Comparison of ENCODE assay signal across 8 cellular contexts in the genomic region with DNA sequence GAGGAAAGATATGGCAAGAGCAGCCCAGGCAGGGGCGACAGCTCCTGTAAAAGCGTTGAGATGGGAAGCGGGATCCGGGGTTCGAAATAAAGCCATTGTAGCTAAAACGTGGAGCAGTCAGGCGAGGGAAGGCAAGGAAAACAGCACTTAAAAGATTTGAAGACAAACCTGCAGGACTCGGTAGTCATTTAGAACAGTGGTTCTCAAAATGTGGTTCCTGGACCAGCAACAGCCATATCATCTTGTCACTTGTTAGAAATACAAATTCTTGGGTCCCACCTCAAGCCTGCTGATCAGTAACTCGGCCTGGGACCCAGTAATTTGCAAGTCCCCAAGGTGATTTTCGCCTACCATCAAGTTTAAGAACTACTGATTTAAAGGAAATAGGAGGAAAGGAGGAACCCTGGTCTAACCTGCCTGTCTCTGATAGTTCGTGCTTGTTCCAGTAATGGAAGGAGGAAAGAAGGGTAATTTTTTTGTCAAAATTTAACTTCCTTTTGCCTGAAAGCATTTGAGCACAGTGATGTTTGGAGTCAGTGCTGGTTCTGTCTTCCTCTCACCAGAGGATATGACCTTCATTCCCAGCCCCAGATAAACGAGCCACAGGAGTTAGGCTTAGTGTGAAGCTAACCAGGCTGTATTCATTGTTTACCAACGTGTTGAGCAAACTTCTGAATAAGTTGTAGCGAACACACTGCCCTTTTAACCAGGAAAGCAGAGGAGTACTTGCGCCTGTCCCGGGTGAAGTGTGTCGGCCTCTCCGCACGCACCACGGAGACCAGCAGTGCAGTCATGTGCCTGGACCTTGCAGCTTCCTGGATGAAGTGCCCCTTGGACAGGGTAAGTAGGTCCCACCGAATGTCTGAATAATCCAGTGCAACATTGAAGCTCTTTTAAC. TPM values are rescaled to one million over a fixed set of nuclear protein-coding genes. Genes with fewer than 3 reads are reported as not detected.
DNase-seq lines count a peak whose midpoint lies in the region; ATAC-seq, FAIRE-seq and TF ChIP-seq lines count a peak whose summit lies in the region.

No MANE protein-coding gene starts in this region.

- FAIRE-seq in GM12891 (lab: Jason Lieb, UNC), result peak; percentile 52

- H3K4me3 ChIP-seq in fibroblast of villous mesenchyme (ENCODE audit: low read depth, low read length), result peak overlapping the region; percentile 93
- H3K4me3 ChIP-seq in skeletal muscle cell (ENCODE audit: low read depth, low read length), result peak overlapping the region; percentile 86

- peaks cover 31% of the 10 kb centered on the region for H3K36me3 Mint-ChIP-seq in activated naive CD4-positive, alpha-beta T cell treated with anti-CD3 and anti-CD28 coated beads for 36 hours (ENCODE audit: low read depth)

- TF ChIP-seq POLR2A in GM12891 (IDR thresholded peaks at IDR 0.05; ENCODE audit: low read depth, low read length), result no peak

- peaks cover 38% of the 10 kb centered on the region for H3K4me1 Mint-ChIP-seq in activated naive CD4-positive, alpha-beta T cell treated with anti-CD3 and anti-CD28 coated beads for 36 hours (ENCODE audit: low read depth)

- CTCF ChIA-PET in activated naive CD4-positive, alpha-beta T cell treated with anti-CD3 and anti-CD28 coated beads for 36 hours (lab: Charles Lee), result interaction anchor here (0.6 to 1.1 kb wide), 5 partner anchors 17 to 449 kb away, joined by 3 to 4 read pairs (median 3); partner anchors contain the start of gene C16orf87

- H3K27me3 Mint-ChIP-seq in activated naive CD4-positive, alpha-beta T cell treated with anti-CD3 and anti-CD28 coated beads for 36 hours (ENCODE audit: low read depth), result no peaks in the 10 kb centered on the region

- no peak overlapping the region for H3K4me3 Mint-ChIP-seq in activated naive CD4-positive, alpha-beta T cell treated with anti-CD3 and anti-CD28 coated beads for 36 hours

- no peaks in the 10 kb centered on the region for H3K9me3 Mint-ChIP-seq in activated naive CD4-positive, alpha-beta T cell treated with anti-CD3 and anti-CD28 coated beads for 36 hours

- intact Hi-C loops in activated naive CD4-positive, alpha-beta T cell treated with anti-CD3 and anti-CD28 coated beads for 36 hours (cut with micrococcal nuclease), result loop anchor here (1.0 kb wide), 2 partner anchors 136 to 219 kb away; no protein-coding TSS in a partner anchor

- ATAC-seq in HG03342 (IDR thresholded peaks at IDR 0.05; ENCODE audit: unreplicated experiment), result no peak

- no peak for DNase-seq in GM12891 (ENCODE audit: insufficient read length, low spot score)
- DNase-seq in RPMI8226, result peak; percentile 15
- peak; percentile 69 for DNase-seq in fibroblast of villous mesenchyme (ENCODE audit: low read depth)
- DNase-seq in skeletal muscle cell (ENCODE audit: low read depth), result no peak
- no peak for DNase-seq in activated naive CD4-positive, alpha-beta T cell treated with anti-CD3 and anti-CD28 coated beads for 36 hours
- no peak for DNase-seq in glomerular visceral epithelial cell (ENCODE audit: extremely low spot score)
- DNase-seq in NCI-H446 (lab: John Stamatoyannopoulos, UW), result no peak

- H3K27ac Mint-ChIP-seq in activated naive CD4-positive, alpha-beta T cell treated with anti-CD3 and anti-CD28 coated beads for 36 hours, result no peak overlapping the region

- TF ChIP-seq CTCF in fibroblast of villous mesenchyme (IDR thresholded peaks at IDR 0.05; ENCODE audit: insufficient read depth, low read depth, low read length), result no peak

TF ChIP-seq in GM12891, 5 proteins besides CTCF, POLR2A, EP300 and RAD21:
- TF ChIP-seq PAX5 (IDR thresholded peaks at IDR 0.05; ENCODE audit: insufficient read depth, low read length, severe bottlenecking) (no peak), POU2F2 (IDR thresholded peaks at IDR 0.05; ENCODE audit: low read depth, low read length) (no peak), POLR2AphosphoS5 (IDR thresholded peaks at IDR 0.05; ENCODE audit: low read depth, low read length) (no peak), SPI1 (IDR thresholded peaks at IDR 0.05; ENCODE audit: low read depth, low read length) (no peak), TAF1 (IDR thresholded peaks at IDR 0.05; ENCODE audit: low read depth, low read length) (no peak)

RNA-seq across cellular contexts. Expression of gene ORC6, which starts 1.1 kb away (rescaled TPM):
- polyA plus RNA-seq in GM12891 (2012; ENCODE audit: low read depth, missing spikeins), result 26.8 TPM
- 9.3 and 9.9 TPM in 2 replicates for total RNA-seq in fibroblast of villous mesenchyme
- total RNA-seq in activated naive CD4-positive, alpha-beta T cell treated with anti-CD3 and anti-CD28 coated beads for 36 hours, result 10 to 100 TPM; 57.7 to 61.9 TPM

RNA-seq across cellular contexts. Expression of gene VPS35, which starts 1.6 kb away (rescaled TPM):
- 48.3 TPM for polyA plus RNA-seq in GM12891 (2012; ENCODE audit: low read depth, missing spikeins)
- total RNA-seq in fibroblast of villous mesenchyme, result 122 and 193 TPM in 2 replicates
- total RNA-seq in activated naive CD4-positive, alpha-beta T cell treated with anti-CD3 and anti-CD28 coated beads for 36 hours, result 10 to 100 TPM; 83.2 to 93.0 TPM

RNA-seq across cellular contexts. Expression of gene MYLK3, which starts 57.6 kb away (rescaled TPM):
- 0.21 TPM for polyA plus RNA-seq in GM12891 (2012; ENCODE audit: low read depth, missing spikeins)
- total RNA-seq in fibroblast of villous mesenchyme, result under 0.01 and 0.64 TPM in 2 replicates
- under 1 TPM; 0.05 to 0.17 TPM for total RNA-seq in activated naive CD4-positive, alpha-beta T cell treated with anti-CD3 and anti-CD28 coated beads for 36 hours

Comparison
In these comparisons a context has a peak if more than half of its experiments do, and no peak if none do; other contexts are left out.
1. DNase-seq: peak in RPMI8226 (single experiment) and fibroblast of villous mesenchyme (single experiment); none in GM12891 (single experiment), skeletal muscle cell (single experiment), activated naive CD4-positive, alpha-beta T cell treated with anti-CD3 and anti-CD28 coated beads for 36 hours (single experiment), glomerular visceral epithelial cell (single experiment) and NCI-H446 (0 of 2).